Comparison of ENCODE assay signal across 1 cellular context in genomic region chr3:27677554-27677953, GRCh38.
TF ChIP-seq lines count a peak whose summit lies in the region.

No MANE protein-coding gene starts in this region.

TF ChIP-seq in GM23338, 12 proteins besides CTCF, POLR2A, EP300 and RAD21 (continued from another document):
- TF ChIP-seq ZNF462 (CRISPR knock-in tag; IDR thresholded peaks at IDR 0.05) (no peak), POLR2AphosphoS5 (IDR thresholded peaks at IDR 0.05; ENCODE audit: low read depth) (no peak), CREB1 (CRISPR knock-in tag; IDR thresholded peaks at IDR 0.05; ENCODE audit: low read depth) (no peak)
